Comparison of ENCODE assay signal across 1 cellular context in genomic region chr15:68053997-68054657, GRCh38.
TF ChIP-seq lines count a peak whose summit lies in the region.

Gene PIAS1 (plus strand): TSS chr15:68054315. CDS start chr15:68054327, 12 bp downstream.

TF ChIP-seq in H1, 55 proteins besides CTCF, POLR2A, EP300 and RAD21 (continued from another document):
- TF ChIP-seq CHD7 (IDR thresholded peaks at IDR 0.05; ENCODE audit: insufficient replicate concordance, low read length) (no peak), TAF7 (optimal IDR thresholded peaks at IDR 0.05; ENCODE audit: borderline replicate concordance, low read depth, low read length) (peak; percentile 19), CEBPB (IDR thresholded peaks at IDR 0.05; ENCODE audit: low read depth, low read length) (no peak), TBP (IDR thresholded peaks at IDR 0.05; ENCODE audit: low read depth, low read length) (no peak; the same call in 1 of the 2 replicates), KDM1A (IDR thresholded peaks at IDR 0.05; ENCODE audit: borderline replicate concordance, low read length) (no peak), CTBP2 (IDR thresholded peaks at IDR 0.05; ENCODE audit: borderline replicate concordance, insufficient read depth, insufficient read length, low read length) (no peak), USF2 (IDR thresholded peaks at IDR 0.05; ENCODE audit: low read length) (no peak), NRF1 (IDR thresholded peaks at IDR 0.05; ENCODE audit: low read depth, low read length) (peak; percentile 47; the same call in 1 of the 2 replicates), SRF (IDR thresholded peaks at IDR 0.05; ENCODE audit: low read depth, low read length) (no peak), JUN (IDR thresholded peaks at IDR 0.05; ENCODE audit: low read depth, low read length) (no peak), EGR1 (IDR thresholded peaks at IDR 0.05; ENCODE audit: borderline replicate concordance, low read depth, low read length) (0 out of 2 replicates have a peak, but pooled peaks have one; percentile 9), CHD2 (IDR thresholded peaks at IDR 0.05; ENCODE audit: low read length) (no peak; the same call in 1 of the 2 replicates), SP4 (IDR thresholded peaks at IDR 0.05; ENCODE audit: low read length) (no peak), TEAD4 (IDR thresholded peaks at IDR 0.05; ENCODE audit: low read depth, low read length) (peak; percentile 43), GTF2F1 (IDR thresholded peaks at IDR 0.05; ENCODE audit: borderline replicate concordance, low read depth, low read length) (no peak), CREB1 (IDR thresholded peaks at IDR 0.05) (0 out of 2 replicates have a peak, but pooled peaks have one; percentile 7), SP1 (IDR thresholded peaks at IDR 0.05; ENCODE audit: low read depth, low read length) (peak; percentile 12; the same call in 1 of the 2 replicates), ATF3 (IDR thresholded peaks at IDR 0.05; ENCODE audit: insufficient read depth, low read depth, low read length) (no peak), CBX5 (IDR thresholded peaks at IDR 0.05; ENCODE audit: low read depth, low read length) (no peak), SIN3A (conservative IDR thresholded peaks at IDR 0.05 in 1 of 2, IDR thresholded peaks at IDR 0.05 in 1 of 2; ENCODE audit: low read depth in 1 of 2, low read length in 2 of 2) (peak; percentile 87 to 93; a peak in 3 of 4 replicates), E2F6 (IDR thresholded peaks at IDR 0.05) (peak; percentile 87), BCL11A (IDR thresholded peaks at IDR 0.05; ENCODE audit: low read depth in 2 of 2, low read length in 2 of 2) (no peak), BRCA1 (IDR thresholded peaks at IDR 0.05; ENCODE audit: low read depth, low read length) (no peak), NANOG (IDR thresholded peaks at IDR 0.05; ENCODE audit: insufficient read depth, low read depth, low read length, poor library complexity, severe bottlenecking) (no peak), KDM5A (IDR thresholded peaks at IDR 0.05; ENCODE audit: low read length) (peak; percentile 67; the same call in 1 of the 2 replicates), EZH2 (IDR thresholded peaks at IDR 0.05; ENCODE audit: low read depth, low read length, severe bottlenecking) (no peak), BACH1 (IDR thresholded peaks at IDR 0.05; ENCODE audit: low read length) (no peak), CHD1 (IDR thresholded peaks at IDR 0.05; ENCODE audit: low read depth, low read length) (no peak), SP2 (IDR thresholded peaks at IDR 0.05; ENCODE audit: low read length) (no peak), SIRT6 (IDR thresholded peaks at IDR 0.05; ENCODE audit: low read length) (no peak), ASH2L (IDR thresholded peaks at IDR 0.05; ENCODE audit: low read length) (no peak), PHF8 (conservative IDR thresholded peaks at IDR 0.05; ENCODE audit: low read depth, low read length) (peak; percentile 88), SIX5 (IDR thresholded peaks at IDR 0.05; ENCODE audit: low read depth, low read length) (no peak), RXRA (IDR thresholded peaks at IDR 0.05; ENCODE audit: insufficient read depth, low read depth, low read length) (no peak), HDAC6 (IDR thresholded peaks at IDR 0.05; ENCODE audit: low read depth, low read length) (no peak), RFX5 (IDR thresholded peaks at IDR 0.05; ENCODE audit: borderline replicate concordance, low read depth, low read length) (no peak), SAP30 (IDR thresholded peaks at IDR 0.05; ENCODE audit: insufficient read depth, insufficient replicate concordance, low read length) (no peak), KDM4A (IDR thresholded peaks at IDR 0.05; ENCODE audit: low read depth, low read length, severe bottlenecking) (peak; percentile 59), GABPA (IDR thresholded peaks at IDR 0.05; ENCODE audit: borderline replicate concordance, insufficient read depth, low read length) (no peak), RBBP5 (IDR thresholded peaks at IDR 0.05; ENCODE audit: borderline replicate concordance, low read depth, low read length) (peak; percentile 95; the same call in 1 of the 2 replicates), YY1 (IDR thresholded peaks at IDR 0.05; ENCODE audit: low read depth, low read length) (peak; percentile 95), POU5F1 (IDR thresholded peaks at IDR 0.05; ENCODE audit: low read depth, low read length) (no peak), RNF2 (IDR thresholded peaks at IDR 0.05; ENCODE audit: borderline replicate concordance, low read depth, low read length, missing control alignments, poor library complexity, severe bottlenecking) (no peak), SUZ12 (IDR thresholded peaks at IDR 0.05; ENCODE audit: low read length) (no peak), TCF12 (IDR thresholded peaks at IDR 0.05; ENCODE audit: low read depth, low read length) (no peak), JUND (IDR thresholded peaks at IDR 0.05; ENCODE audit: low read length) (no peak), POLR2AphosphoS5 (IDR thresholded peaks at IDR 0.05; ENCODE audit: low read depth, low read length) (peak; percentile 69; the same call in 1 of the 2 replicates), CBX8 (IDR thresholded peaks at IDR 0.05; ENCODE audit: borderline replicate concordance, low read depth, low read length) (no peak), ZNF274 (IDR thresholded peaks at IDR 0.05; ENCODE audit: borderline replicate concordance, extremely low read depth, low read length) (no peak), HDAC2 (IDR thresholded peaks at IDR 0.05; ENCODE audit: borderline replicate concordance in 1 of 2, low read depth in 2 of 2, low read length in 2 of 2) (peak in 1 of 2 experiments; percentile 64; a peak in 1 of 4 replicates)
- TF ChIP-seq, protein P1, sequence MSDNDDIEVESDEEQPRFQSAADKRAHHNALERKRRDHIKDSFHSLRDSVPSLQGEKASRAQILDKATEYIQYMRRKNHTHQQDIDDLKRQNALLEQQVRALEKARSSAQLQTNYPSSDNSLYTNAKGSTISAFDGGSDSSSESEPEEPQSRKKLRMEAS (IDR thresholded peaks at IDR 0.05) = peak; percentile 78
- TF ChIP-seq, protein P2, sequence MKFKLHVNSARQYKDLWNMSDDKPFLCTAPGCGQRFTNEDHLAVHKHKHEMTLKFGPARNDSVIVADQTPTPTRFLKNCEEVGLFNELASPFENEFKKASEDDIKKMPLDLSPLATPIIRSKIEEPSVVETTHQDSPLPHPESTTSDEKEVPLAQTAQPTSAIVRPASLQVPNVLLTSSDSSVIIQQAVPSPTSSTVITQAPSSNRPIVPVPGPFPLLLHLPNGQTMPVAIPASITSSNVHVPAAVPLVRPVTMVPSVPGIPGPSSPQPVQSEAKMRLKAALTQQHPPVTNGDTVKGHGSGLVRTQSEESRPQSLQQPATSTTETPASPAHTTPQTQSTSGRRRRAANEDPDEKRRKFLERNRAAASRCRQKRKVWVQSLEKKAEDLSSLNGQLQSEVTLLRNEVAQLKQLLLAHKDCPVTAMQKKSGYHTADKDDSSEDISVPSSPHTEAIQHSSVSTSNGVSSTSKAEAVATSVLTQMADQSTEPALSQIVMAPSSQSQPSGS (IDR thresholded peaks at IDR 0.05; ENCODE audit: low read length) = no peak
